Comparison of ENCODE assay signal across 12 cellular contexts in the genomic region with DNA sequence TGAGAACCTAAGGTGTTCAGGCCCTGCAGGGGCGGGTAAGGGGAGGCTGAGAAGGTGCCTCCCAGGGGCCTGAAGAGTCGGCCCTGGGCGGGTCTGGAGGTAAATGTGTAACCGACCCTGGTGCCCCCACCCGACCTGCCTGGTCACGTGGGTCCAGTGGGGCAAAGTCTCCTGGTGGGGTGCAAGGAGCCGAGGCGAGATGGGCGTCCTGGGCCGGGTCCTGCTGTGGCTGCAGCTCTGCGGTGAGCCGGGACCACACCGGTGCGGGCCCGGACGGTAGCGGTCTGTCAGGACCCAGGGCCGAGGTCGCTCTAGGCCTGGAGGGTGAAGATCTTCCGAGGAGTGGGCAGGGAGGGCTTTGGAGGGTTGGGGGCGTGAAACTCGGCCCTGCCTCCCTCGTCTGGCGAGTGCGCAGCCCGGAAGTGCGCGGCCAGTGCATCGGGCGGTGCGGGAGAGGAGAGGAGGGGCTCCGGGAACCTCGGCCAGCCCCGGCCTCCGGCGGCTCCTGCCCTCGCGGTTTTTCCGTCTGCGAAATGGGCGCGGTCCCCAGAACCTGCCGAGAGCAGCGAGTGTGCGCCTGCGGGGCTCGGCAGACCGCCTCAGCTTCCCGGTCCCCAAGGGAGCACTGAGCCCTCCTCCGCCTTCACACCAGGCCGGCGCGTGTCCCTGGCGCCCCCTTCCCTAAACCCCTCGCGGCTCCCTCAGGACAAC. TPM values are rescaled to one million over a fixed set of nuclear protein-coding genes. Genes with fewer than 3 reads are reported as not detected.
DNase-seq lines count a peak whose midpoint lies in the region; ATAC-seq, FAIRE-seq and TF ChIP-seq lines count a peak whose summit lies in the region.
"Had no signal": no experiment of that assay in that cellular context is flagged by ENCODE, and none has a peak within 500 bp of the region (broad histone marks: within the 10 kb centered on the region; RNA-seq: fewer than 3 reads in every experiment).

A gene (plus strand): TSS at position 174 of the 711 bp plus-strand sequence. CDS start 26 bp downstream, at position 200.

- peak within 1 kb of the TSS; percentile 58 for H3K4me3 ChIP-seq in iPS-20b (ENCODE audit: low read length)

- H3K4me1 Mint-ChIP-seq in activated CD4-positive, alpha-beta T cell treated with anti-CD3 and anti-CD28 coated beads, Interleukin-2, amount 10 ng/mL, durations not matched to agents 24 days and 14 days = no peaks in the 10 kb centered on the region
- H3K4me1 Mint-ChIP-seq in activated T-helper 2 cell treated with anti-CD3 and anti-CD28 coated beads, Interferon-gamma antibody, Interleukin-2, Interleukin-4, amounts not matched to agents 10 μg/mL and 5 μg/mL and 100 μg/mL, durations not matched to agents 14 hours and 24 hours and 36 hours (ENCODE audit: low read depth) = peaks cover 1% of the 10 kb centered on the region

- H3K9ac ChIP-seq in iPS-20b (ENCODE audit: low read depth, low read length) = no peak within 1 kb of the TSS

- H3K27ac ChIP-seq in iPS-20b (ENCODE audit: low read length) = no peak within 1 kb of the TSS

- intact Hi-C loops in activated CD4-positive, alpha-beta T cell treated with anti-CD3 and anti-CD28 coated beads, Interleukin-2, amount 10 ng/mL, durations not matched to agents 24 days and 14 days (cut with micrococcal nuclease) = no loop called here
- intact Hi-C loops in activated T-helper 2 cell treated with anti-CD3 and anti-CD28 coated beads, Interferon-gamma antibody, Interleukin-2, Interleukin-4, amounts not matched to agents 10 μg/mL and 5 μg/mL and 100 μg/mL, durations not matched to agents 14 hours and 24 hours and 36 hours (cut with micrococcal nuclease) = no loop called here

- H3K27me3 Mint-ChIP-seq in activated CD4-positive, alpha-beta T cell treated with anti-CD3 and anti-CD28 coated beads, Interleukin-2, amount 10 ng/mL, durations not matched to agents 24 days and 14 days = peaks cover 33% of the 10 kb centered on the region
- peaks cover 21% of the 10 kb centered on the region for H3K27me3 Mint-ChIP-seq in activated T-helper 2 cell treated with anti-CD3 and anti-CD28 coated beads, Interferon-gamma antibody, Interleukin-2, Interleukin-4, amounts not matched to agents 10 μg/mL and 5 μg/mL and 100 μg/mL, durations not matched to agents 14 hours and 24 hours and 36 hours (ENCODE audit: low read depth)

- no peak for TF ChIP-seq POLR2A in GM12892 (IDR thresholded peaks at IDR 0.05; ENCODE audit: low read depth, low read length)

- no peak for FAIRE-seq in GM12892 (lab: Jason Lieb, UNC)

- peaks cover 74% of the 10 kb centered on the region for H3K27me3 ChIP-seq in iPS-20b (ENCODE audit: insufficient read depth, low read length)

- no peaks in the 10 kb centered on the region for H3K36me3 Mint-ChIP-seq in activated CD4-positive, alpha-beta T cell treated with anti-CD3 and anti-CD28 coated beads, Interleukin-2, amount 10 ng/mL, durations not matched to agents 24 days and 14 days (ENCODE audit: low read depth)
- H3K36me3 Mint-ChIP-seq in activated T-helper 2 cell treated with anti-CD3 and anti-CD28 coated beads, Interferon-gamma antibody, Interleukin-2, Interleukin-4, amounts not matched to agents 10 μg/mL and 5 μg/mL and 100 μg/mL, durations not matched to agents 14 hours and 24 hours and 36 hours (ENCODE audit: low read depth) = no peaks in the 10 kb centered on the region
- H3K36me3 Mint-ChIP-seq: activated CD8-positive, alpha-beta memory T cell treated with anti-CD3 and anti-CD28 coated beads, Interleukin-2, amount 10 ng/mL, durations not matched to agents 7 days and 5 days had no signal

- no peak within 1 kb of the TSS for H3K27ac Mint-ChIP-seq in activated CD4-positive, alpha-beta T cell treated with anti-CD3 and anti-CD28 coated beads, Interleukin-2, amount 10 ng/mL, durations not matched to agents 24 days and 14 days
- H3K27ac Mint-ChIP-seq in activated T-helper 2 cell treated with anti-CD3 and anti-CD28 coated beads, Interferon-gamma antibody, Interleukin-2, Interleukin-4, amounts not matched to agents 10 μg/mL and 5 μg/mL and 100 μg/mL, durations not matched to agents 14 hours and 24 hours and 36 hours = no peak within 1 kb of the TSS
- H3K27ac Mint-ChIP-seq: activated CD8-positive, alpha-beta memory T cell treated with anti-CD3 and anti-CD28 coated beads, Interleukin-2, amount 10 ng/mL, durations not matched to agents 7 days and 5 days had no signal

- ATAC-seq in stimulated activated naive CD8-positive, alpha-beta T cell treated with anti-CD3 and anti-CD28 coated beads, Interleukin-15, Interleukin-2, amounts not matched to agents 100 U/mL and 50 U/mL, for 24 hours = peak; percentile 12
- ATAC-seq: activated CD8-positive, alpha-beta memory T cell treated with anti-CD3 and anti-CD28 coated beads, Interleukin-2, amount 10 ng/mL, durations not matched to agents 7 days and 5 days had no signal

- no peaks in the 10 kb centered on the region for H3K9me3 ChIP-seq in iPS-20b (ENCODE audit: insufficient read depth, low read depth, low read length)

- H3K4me3 Mint-ChIP-seq in activated CD4-positive, alpha-beta T cell treated with anti-CD3 and anti-CD28 coated beads, Interleukin-2, amount 10 ng/mL, durations not matched to agents 24 days and 14 days = peak within 1 kb of the TSS; percentile 51
- H3K4me3 Mint-ChIP-seq in activated T-helper 2 cell treated with anti-CD3 and anti-CD28 coated beads, Interferon-gamma antibody, Interleukin-2, Interleukin-4, amounts not matched to agents 10 μg/mL and 5 μg/mL and 100 μg/mL, durations not matched to agents 14 hours and 24 hours and 36 hours (ENCODE audit: low read depth) = peak within 1 kb of the TSS; percentile 49
- H3K4me3 Mint-ChIP-seq: activated CD8-positive, alpha-beta memory T cell treated with anti-CD3 and anti-CD28 coated beads, Interleukin-2, amount 10 ng/mL, durations not matched to agents 7 days and 5 days had no signal

- peaks cover 3% of the 10 kb centered on the region; the same call in 1 of the 2 replicates for H3K4me1 ChIP-seq in iPS-20b (ENCODE audit: insufficient read depth, low read length)

- H3K9me3 Mint-ChIP-seq in activated CD4-positive, alpha-beta T cell treated with anti-CD3 and anti-CD28 coated beads, Interleukin-2, amount 10 ng/mL, durations not matched to agents 24 days and 14 days = no peaks in the 10 kb centered on the region
- no peaks in the 10 kb centered on the region for H3K9me3 Mint-ChIP-seq in activated T-helper 2 cell treated with anti-CD3 and anti-CD28 coated beads, Interferon-gamma antibody, Interleukin-2, Interleukin-4, amounts not matched to agents 10 μg/mL and 5 μg/mL and 100 μg/mL, durations not matched to agents 14 hours and 24 hours and 36 hours

- DNase-seq in activated CD4-positive, alpha-beta T cell treated with anti-CD3 and anti-CD28 coated beads, Interleukin-2, amount 10 ng/mL, durations not matched to agents 24 days and 14 days = peak; percentile 72
- no peak for DNase-seq in activated CD4-positive, alpha-beta T cell treated with anti-CD3 and anti-CD28 coated beads, Interleukin-2, amount 50 U/mL, for 1 hour
- no peak for DNase-seq in activated T-helper 2 cell treated with anti-CD3 and anti-CD28 coated beads, Interferon-gamma antibody, Interleukin-2, Interleukin-4, amounts not matched to agents 10 μg/mL and 5 μg/mL and 100 μg/mL, durations not matched to agents 14 hours and 24 hours and 36 hours (ENCODE audit: low spot score)
- peak; percentile 39 for DNase-seq in stimulated activated naive CD8-positive, alpha-beta T cell treated with anti-CD3 and anti-CD28 coated beads, Interleukin-15, Interleukin-2, amounts not matched to agents 100 U/mL and 50 U/mL, for 24 hours
- DNase-seq in GM12892 (ENCODE audit: insufficient read length) (no peak), NCI-H2107 treated with DMSO at 0.1 percent for 48 hours (lab: John Stamatoyannopoulos, UW; ENCODE audit: unreplicated experiment) (no peak), NCI-H2107 (lab: John Stamatoyannopoulos, UW) (no peak)
- DNase-seq: activated CD8-positive, alpha-beta memory T cell treated with anti-CD3 and anti-CD28 coated beads, Interleukin-2, amount 10 ng/mL, durations not matched to agents 7 days and 5 days; AML-193; midbrain; NCI-H1436 treated with DMSO at 0.1 percent for 48 hours had no signal

- H3K36me3 ChIP-seq in iPS-20b (ENCODE audit: insufficient read depth, low read depth, low read length) = no peaks in the 10 kb centered on the region

RNA-seq across cellular contexts. Expression of the gene that starts here (rescaled TPM):
- total RNA-seq in activated CD4-positive, alpha-beta T cell treated with anti-CD3 and anti-CD28 coated beads, Interleukin-2, amount 10 ng/mL, durations not matched to agents 24 days and 14 days = 0.35 and 0.62 TPM in 2 replicates
- 0.44 and 0.55 TPM in 2 replicates for total RNA-seq in activated T-helper 2 cell treated with anti-CD3 and anti-CD28 coated beads, Interferon-gamma antibody, Interleukin-2, Interleukin-4, amounts not matched to agents 10 μg/mL and 5 μg/mL and 100 μg/mL, durations not matched to agents 14 hours and 24 hours and 36 hours
- polyA plus RNA-seq in GM12892 (2012; ENCODE audit: missing spikeins) = 0.15 TPM

Comparison
In these comparisons a context has a peak if more than half of its experiments do, and no peak if none do; other contexts are left out.
1. Peak in DNase-seq in activated CD4-positive, alpha-beta T cell treated with anti-CD3 and anti-CD28 coated beads, Interleukin-2, amount 10 ng/mL, durations not matched to agents 24 days and 14 days; RNA of the gene not detected or under 1 TPM.